ENCODE assay signal across 1 cellular context in the genomic region with DNA sequence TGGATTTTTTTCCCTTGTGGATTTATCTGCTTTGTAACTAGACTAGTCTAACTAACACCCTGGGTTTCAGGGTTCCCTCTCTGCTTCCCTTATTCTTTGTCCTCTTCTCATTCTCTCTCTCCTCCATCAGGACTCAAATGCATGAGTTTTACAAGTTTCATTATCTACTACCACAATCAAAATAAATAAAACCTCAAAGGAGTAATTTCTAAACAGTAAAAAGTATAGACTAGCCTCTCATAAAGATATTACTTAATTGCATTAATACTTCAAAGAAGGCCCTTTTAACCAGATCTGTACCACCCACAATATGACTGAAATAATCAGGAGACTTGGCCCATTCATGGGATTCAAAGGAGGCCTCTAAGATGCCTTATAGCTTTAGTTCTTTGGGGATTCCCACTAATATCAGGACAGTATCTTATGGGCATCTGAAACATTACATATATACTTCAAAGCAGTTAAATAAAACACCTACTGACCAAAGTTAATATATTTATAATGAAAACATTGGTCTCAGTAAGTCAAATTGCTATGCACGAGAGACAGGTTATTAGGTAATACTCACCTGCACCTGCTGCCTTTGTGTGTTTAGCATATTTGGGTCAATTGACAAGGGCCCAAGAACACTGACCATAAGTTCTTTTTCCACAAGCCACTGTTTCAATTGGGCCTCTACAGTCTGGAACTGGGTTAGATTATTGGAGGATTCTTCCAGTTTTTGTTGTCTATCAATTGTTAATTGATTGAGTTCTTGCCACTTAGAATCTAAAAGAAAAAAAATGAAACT.
TF ChIP-seq lines count a peak whose summit lies in the region.

No MANE protein-coding gene starts in this region.

TF ChIP-seq in GM12878, 131 proteins besides CTCF, POLR2A, EP300 and RAD21 (continued from another document):
- TF ChIP-seq, protein P1, sequence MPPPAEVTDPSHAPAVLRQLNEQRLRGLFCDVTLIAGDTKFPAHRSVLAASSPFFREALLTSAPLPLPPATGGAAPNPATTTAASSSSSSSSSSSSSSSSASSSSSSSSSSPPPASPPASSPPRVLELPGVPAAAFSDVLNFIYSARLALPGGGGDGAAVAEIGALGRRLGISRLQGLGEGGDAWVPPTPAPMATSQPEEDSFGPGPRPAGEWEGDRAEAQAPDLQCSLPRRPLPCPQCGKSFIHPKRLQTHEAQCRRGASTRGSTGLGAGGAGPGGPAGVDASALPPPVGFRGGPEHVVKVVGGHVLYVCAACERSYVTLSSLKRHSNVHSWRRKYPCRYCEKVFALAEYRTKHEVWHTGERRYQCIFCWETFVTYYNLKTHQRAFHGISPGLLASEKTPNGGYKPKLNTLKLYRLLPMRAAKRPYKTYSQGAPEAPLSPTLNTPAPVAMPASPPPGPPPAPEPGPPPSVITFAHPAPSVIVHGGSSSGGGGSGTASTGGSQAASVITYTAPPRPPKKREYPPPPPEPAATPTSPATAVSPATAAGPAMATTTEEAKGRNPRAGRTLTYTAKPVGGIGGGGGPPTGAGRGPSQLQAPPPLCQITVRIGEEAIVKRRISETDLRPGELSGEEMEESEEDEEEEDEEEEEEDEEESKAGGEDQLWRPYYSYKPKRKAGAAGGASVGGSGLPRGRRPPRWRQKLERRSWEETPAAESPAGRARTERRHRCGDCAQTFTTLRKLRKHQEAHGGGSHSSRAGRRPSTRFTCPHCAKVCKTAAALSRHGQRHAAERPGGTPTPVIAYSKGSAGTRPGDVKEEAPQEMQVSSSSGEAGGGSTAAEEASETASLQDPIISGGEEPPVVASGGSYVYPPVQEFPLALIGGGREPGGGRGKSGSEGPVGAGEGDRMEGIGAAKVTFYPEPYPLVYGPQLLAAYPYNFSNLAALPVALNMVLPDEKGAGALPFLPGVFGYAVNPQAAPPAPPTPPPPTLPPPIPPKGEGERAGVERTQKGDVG (CRISPR knock-in tag; IDR thresholded peaks at IDR 0.05) = no peak
- TF ChIP-seq SMAD1 (IDR thresholded peaks at IDR 0.05; ENCODE audit: low read depth, partially characterized antibody) (no peak), NFIC (IDR thresholded peaks at IDR 0.05; ENCODE audit: low read depth, low read length) (no peak), TCF3 (IDR thresholded peaks at IDR 0.05; ENCODE audit: borderline replicate concordance, insufficient read depth, low read depth, low read length) (no peak), BCL3 (IDR thresholded peaks at IDR 0.05; ENCODE audit: borderline replicate concordance, insufficient read depth, low read depth, low read length, poor library complexity, severe bottlenecking) (no peak), SIN3A (IDR thresholded peaks at IDR 0.05; ENCODE audit: low read depth, low read length) (no peak), TBL1XR1 (IDR thresholded peaks at IDR 0.05; ENCODE audit: low read depth, low read length) (no peak), MXI1 (IDR thresholded peaks at IDR 0.05; ENCODE audit: low read depth, low read length) (no peak), SPI1 (IDR thresholded peaks at IDR 0.05; ENCODE audit: borderline replicate concordance, insufficient read depth, low read depth, low read length) (no peak), WRNIP1 (IDR thresholded peaks at IDR 0.05; ENCODE audit: borderline replicate concordance, low read depth, low read length) (no peak), CEBPB (IDR thresholded peaks at IDR 0.05; ENCODE audit: borderline replicate concordance in 1 of 2, low read depth in 2 of 2, low read length in 2 of 2) (no peak)
- TF ChIP-seq, protein P2, sequence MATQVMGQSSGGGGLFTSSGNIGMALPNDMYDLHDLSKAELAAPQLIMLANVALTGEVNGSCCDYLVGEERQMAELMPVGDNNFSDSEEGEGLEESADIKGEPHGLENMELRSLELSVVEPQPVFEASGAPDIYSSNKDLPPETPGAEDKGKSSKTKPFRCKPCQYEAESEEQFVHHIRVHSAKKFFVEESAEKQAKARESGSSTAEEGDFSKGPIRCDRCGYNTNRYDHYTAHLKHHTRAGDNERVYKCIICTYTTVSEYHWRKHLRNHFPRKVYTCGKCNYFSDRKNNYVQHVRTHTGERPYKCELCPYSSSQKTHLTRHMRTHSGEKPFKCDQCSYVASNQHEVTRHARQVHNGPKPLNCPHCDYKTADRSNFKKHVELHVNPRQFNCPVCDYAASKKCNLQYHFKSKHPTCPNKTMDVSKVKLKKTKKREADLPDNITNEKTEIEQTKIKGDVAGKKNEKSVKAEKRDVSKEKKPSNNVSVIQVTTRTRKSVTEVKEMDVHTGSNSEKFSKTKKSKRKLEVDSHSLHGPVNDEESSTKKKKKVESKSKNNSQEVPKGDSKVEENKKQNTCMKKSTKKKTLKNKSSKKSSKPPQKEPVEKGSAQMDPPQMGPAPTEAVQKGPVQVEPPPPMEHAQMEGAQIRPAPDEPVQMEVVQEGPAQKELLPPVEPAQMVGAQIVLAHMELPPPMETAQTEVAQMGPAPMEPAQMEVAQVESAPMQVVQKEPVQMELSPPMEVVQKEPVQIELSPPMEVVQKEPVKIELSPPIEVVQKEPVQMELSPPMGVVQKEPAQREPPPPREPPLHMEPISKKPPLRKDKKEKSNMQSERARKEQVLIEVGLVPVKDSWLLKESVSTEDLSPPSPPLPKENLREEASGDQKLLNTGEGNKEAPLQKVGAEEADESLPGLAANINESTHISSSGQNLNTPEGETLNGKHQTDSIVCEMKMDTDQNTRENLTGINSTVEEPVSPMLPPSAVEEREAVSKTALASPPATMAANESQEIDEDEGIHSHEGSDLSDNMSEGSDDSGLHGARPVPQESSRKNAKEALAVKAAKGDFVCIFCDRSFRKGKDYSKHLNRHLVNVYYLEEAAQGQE (IDR thresholded peaks at IDR 0.05; ENCODE audit: low read depth, low read length) = no peak
